In genomic region chr22:31044262-31044861, GRCh38 we compare ENCODE assay signal across 13 cellular contexts. TPM values are rescaled to one million over a fixed set of nuclear protein-coding genes. Genes with fewer than 3 reads are reported as not detected.
DNase-seq lines count a peak whose midpoint lies in the region; ATAC-seq, FAIRE-seq and TF ChIP-seq lines count a peak whose summit lies in the region.
"Had no signal": no experiment of that assay in that cellular context is flagged by ENCODE, and none has a peak within 500 bp of the region (broad histone marks: within the 10 kb centered on the region; RNA-seq: fewer than 3 reads in every experiment).

No MANE protein-coding gene starts in this region.

- ATAC-seq in left ventricle myocardium superior (peak; percentile 60), HG03520 (IDR thresholded peaks at IDR 0.05; ENCODE audit: unreplicated experiment) (no peak), HG03135 (IDR thresholded peaks at IDR 0.05; ENCODE audit: unreplicated experiment) (no peak)

- DNase-seq in AG08395 (ENCODE audit: low spot score) (peak; percentile 34), cardiac fibroblast (ENCODE audit: low read depth in 2 of 2) (peak; percentile 57 to 65), left ventricle myocardium superior (peak; percentile 70), prostate gland (ENCODE audit: low spot score) (no peak), small intestine (no peak)
- DNase-seq in activated CD4-positive, CD25-positive, alpha-beta regulatory T cell (lab: John Stamatoyannopoulos, UW) = no peak
- DNase-seq: anterior cingulate cortex; DMS53; NCI-H510A; stimulated activated CD4-positive, alpha-beta T cell treated with anti-CD3 and anti-CD28 coated beads, Interleukin-4, amount 100 ng/mL, for 4 hours had no signal

- intact Hi-C loops in left ventricle myocardium superior (cut with micrococcal nuclease) (no loop called here), prostate gland (cut with DNase I) (no loop called here)

- TF ChIP-seq CTCF in cardiac fibroblast (IDR thresholded peaks at IDR 0.05; ENCODE audit: low read depth, low read length) (no peak), prostate gland (IDR thresholded peaks at IDR 0.05) (no peak)

- TF ChIP-seq POLR2A in prostate gland (IDR thresholded peaks at IDR 0.05) = no peak

- H3K9me3 ChIP-seq in prostate gland = no peaks in the 10 kb centered on the region
- H3K9me3 ChIP-seq in small intestine (ENCODE audit: control insufficient read depth, low read depth) = no peaks in the 10 kb centered on the region

- H3K27ac ChIP-seq in prostate gland (peak overlapping the region; percentile 38 to 44), small intestine (ENCODE audit: low read depth in 1 of 2, low read length in 1 of 2) (peak overlapping the region in 1 of 2 donors; percentile 88)

- no peak overlapping the region for H3K4me3 ChIP-seq in cardiac fibroblast (replicated peaks in 1 of 2; ENCODE audit: low read depth in 2 of 2, low read length in 2 of 2)
- H3K4me3 ChIP-seq in prostate gland = no peak overlapping the region
- no peak overlapping the region for H3K4me3 ChIP-seq in small intestine (ENCODE audit: low read depth in 1 of 2, low read length in 2 of 2)

- FAIRE-seq in small intestine (lab: Jason Lieb, UNC) = no peak
- FAIRE-seq: islet of Langerhans had no signal

- H3K4me1 ChIP-seq in prostate gland (replicated peaks) = no peaks in the 10 kb centered on the region
- no peaks in the 10 kb centered on the region for H3K4me1 ChIP-seq in small intestine (ENCODE audit: control insufficient read depth in 2 of 2, insufficient read depth in 1 of 2, low read depth in 1 of 2, low read length in 1 of 2)

- WGBS in prostate gland = 46% methylated on average over 13 of the region's 13 CpGs
- WGBS in small intestine, 3 donors = 41 to 51% (median 46%) methylated on average over 13 of the region's 13 CpGs

- no peaks in the 10 kb centered on the region for H3K36me3 ChIP-seq in prostate gland
- H3K36me3 ChIP-seq in small intestine (ENCODE audit: control insufficient read depth in 2 of 2, insufficient read depth in 2 of 2, low read length in 2 of 2) = no peaks in the 10 kb centered on the region

- H3K27me3 ChIP-seq in prostate gland (replicated peaks; ENCODE audit: insufficient read depth) (no peaks in the 10 kb centered on the region), small intestine (ENCODE audit: control insufficient read depth in 2 of 2, insufficient read depth in 2 of 2, low read length in 2 of 2) (no peaks in the 10 kb centered on the region)

RNA-seq across cellular contexts. Expression of gene SMTN, which starts 36.8 kb away (rescaled TPM):
- 278 TPM for total RNA-seq in left ventricle myocardium superior
- total RNA-seq in prostate gland = 100 to 1,000 TPM; 200 to 209 TPM
- 10 to 100 TPM in 2 of 3 donors, 1 to 10 TPM in 1; 7.8 to 74.8 (median 17.0) TPM for polyA plus RNA-seq in small intestine

Comparison
In these comparisons a context has a peak if more than half of its experiments do, and no peak if none do; other contexts are left out.
1. DNase-seq: peak in AG08395 (single experiment), cardiac fibroblast (2 of 2) and left ventricle myocardium superior (single experiment); none in prostate gland (single experiment), activated CD4-positive, CD25-positive, alpha-beta regulatory T cell (0 of 4) and small intestine (single experiment).